Comparison of ENCODE assay signal across 21 cellular contexts in the genomic region with DNA sequence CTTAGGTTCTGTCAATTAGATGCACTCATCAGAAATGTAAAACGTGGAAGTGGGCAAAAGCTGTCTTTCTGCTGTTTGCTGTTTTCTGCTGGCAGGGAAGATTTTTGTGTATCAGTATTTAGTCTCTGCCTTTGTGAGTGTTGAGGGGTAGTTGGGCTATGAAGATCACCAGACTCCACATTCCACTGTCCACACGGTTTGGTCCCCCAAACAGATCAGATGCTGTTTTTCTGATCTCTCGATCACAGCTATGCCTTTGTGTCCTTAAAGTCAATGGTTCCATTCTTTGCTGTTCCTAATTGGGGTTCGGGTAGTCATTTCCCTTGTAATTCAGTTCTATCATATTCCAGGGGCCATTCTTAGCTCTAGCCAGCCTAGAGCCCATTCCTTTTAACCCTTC. TPM values are rescaled to one million over a fixed set of nuclear protein-coding genes. Genes with fewer than 3 reads are reported as not detected.
DNase-seq lines count a peak whose midpoint lies in the region; ATAC-seq and TF ChIP-seq lines count a peak whose summit lies in the region.
"Had no signal": no experiment of that assay in that cellular context is flagged by ENCODE, and none has a peak within 500 bp of the region (broad histone marks: within the 10 kb centered on the region; RNA-seq: fewer than 3 reads in every experiment).

No MANE protein-coding gene starts in this region.

- no peak overlapping the region for H3K4me3 ChIP-seq in BLaER1
- no peak overlapping the region for H3K4me3 ChIP-seq in neural progenitor cell
- H3K4me3 ChIP-seq: GM23248 had no signal

- peaks cover 17% of the 10 kb centered on the region for H3K9me3 ChIP-seq in BLaER1
- H3K9me3 ChIP-seq in neural progenitor cell (ENCODE audit: low read depth) = no peaks in the 10 kb centered on the region

- H3K9ac ChIP-seq in BLaER1 (no peak overlapping the region), neural progenitor cell (no peak overlapping the region)
- H3K9ac ChIP-seq: GM23248 had no signal

- no peak overlapping the region for H3K27ac Mint-ChIP-seq in neural progenitor cell
- H3K27ac Mint-ChIP-seq: B cell; CD4-positive, CD25-positive, alpha-beta regulatory T cell; CD8-positive, alpha-beta memory T cell; HFFc6 had no signal

- H3K4me1 Mint-ChIP-seq in neural progenitor cell = peaks cover 8% of the 10 kb centered on the region
- H3K4me1 Mint-ChIP-seq: CD4-positive, CD25-positive, alpha-beta regulatory T cell; CD8-positive, alpha-beta memory T cell had no signal

- TF ChIP-seq CTCF in neural progenitor cell (IDR thresholded peaks at IDR 0.05) = no peak

- no peak overlapping the region for H3K4me3 Mint-ChIP-seq in neural progenitor cell
- H3K4me3 Mint-ChIP-seq: B cell; CD4-positive, CD25-positive, alpha-beta regulatory T cell; CD8-positive, alpha-beta memory T cell; HFFc6 had no signal

- H3K36me3 Mint-ChIP-seq in neural progenitor cell = no peaks in the 10 kb centered on the region
- H3K36me3 Mint-ChIP-seq: CD4-positive, CD25-positive, alpha-beta regulatory T cell had no signal

- H2AFZ ChIP-seq in neural progenitor cell (replicated peaks) = no peak overlapping the region
- H2AFZ ChIP-seq: GM23248 had no signal

- H3K4me2 ChIP-seq in BLaER1 (no peak overlapping the region), neural progenitor cell (no peak overlapping the region)

- H3K27me3 ChIP-seq in BLaER1 (no peaks in the 10 kb centered on the region), neural progenitor cell (no peaks in the 10 kb centered on the region)

- peaks cover 2% of the 10 kb centered on the region for H3K9me3 Mint-ChIP-seq in neural progenitor cell
- H3K9me3 Mint-ChIP-seq: HFFc6 had no signal

- no peaks in the 10 kb centered on the region for H3F3A ChIP-seq in neural progenitor cell (ENCODE audit: low read depth)

- H3K36me3 ChIP-seq in BLaER1 (no peaks in the 10 kb centered on the region), neural progenitor cell (no peaks in the 10 kb centered on the region)

- H3K79me2 ChIP-seq in neural progenitor cell (ENCODE audit: low read depth) = no peaks in the 10 kb centered on the region

- H3K4me1 ChIP-seq in BLaER1 = peaks cover 37% of the 10 kb centered on the region
- H3K4me1 ChIP-seq in neural progenitor cell = peaks cover 7% of the 10 kb centered on the region

- peak overlapping the region; percentile 78 for H3K27ac ChIP-seq in BLaER1
- no peak overlapping the region for H3K27ac ChIP-seq in neural progenitor cell
- H3K27ac ChIP-seq: GM23248 had no signal

- no peaks in the 10 kb centered on the region for H3K27me3 Mint-ChIP-seq in neural progenitor cell (ENCODE audit: insufficient read depth, low read depth)

- H4K20me1 ChIP-seq in BLaER1 (no peaks in the 10 kb centered on the region), neural progenitor cell (ENCODE audit: low read depth) (no peaks in the 10 kb centered on the region)

- ATAC-seq in HG02840 (IDR thresholded peaks at IDR 0.05; ENCODE audit: low FRiP score, unreplicated experiment) = no peak
- ATAC-seq: HCT116, HepG2 had no signal

- peak; percentile 37 for DNase-seq in RPMI7951 (ENCODE audit: low read depth)
- peak; percentile 77 for DNase-seq in globus pallidus (ENCODE audit: low spot score)
- DNase-seq in putamen (ENCODE audit: low spot score) = peak; percentile 51
- DNase-seq in HuH-7.5 (ENCODE audit: low spot score) = no peak
- no peak for DNase-seq in neural progenitor cell (ENCODE audit: low spot score)
- DNase-seq in inferior parietal cortex (ENCODE audit: extremely low spot score) = no peak
- DNase-seq: 8988T; C1 segment of cervical spinal cord; CD4-positive, CD25-positive, alpha-beta regulatory T cell; CD8-positive, alpha-beta memory T cell; COR-L47; DMS79; GDM1; HFFc6; KG1 had no signal

RNA-seq across cellular contexts. Expression of a gene that starts 27.0 kb away (rescaled TPM):
- total RNA-seq in RPMI7951 (2014; rRNA removed; shearing (Covaris generic)) = 1.9 and 2.6 TPM in 2 replicates
- total RNA-seq in neural progenitor cell (ENCODE audit: low replicate concordance) = 1.3 and 3.4 TPM in 2 replicates

Comparison
In these comparisons a context has a peak if more than half of its experiments do, and no peak if none do; other contexts are left out.
1. DNase-seq: peak in RPMI7951 (single experiment), globus pallidus (single experiment) and putamen (single experiment); none in HuH-7.5 (single experiment), neural progenitor cell (single experiment) and inferior parietal cortex (single experiment).